ENCODE assay signal across 13 cellular contexts in genomic region chr11:106234794-106235193, GRCh38.
DNase-seq lines count a peak whose midpoint lies in the region; ATAC-seq, FAIRE-seq and TF ChIP-seq lines count a peak whose summit lies in the region.
"Had no signal": no experiment of that assay in that cellular context is flagged by ENCODE, and none has a peak within 500 bp of the region (broad histone marks: within the 10 kb centered on the region; RNA-seq: fewer than 3 reads in every experiment).

No MANE protein-coding gene starts in this region.

- H2BK15ac ChIP-seq in neuronal stem cell (ENCODE audit: low read length) = no peak overlapping the region

- H2BK12ac ChIP-seq in neuronal stem cell (ENCODE audit: low read length) = no peak overlapping the region

- no peaks in the 10 kb centered on the region for H3K79me1 ChIP-seq in neuronal stem cell (ENCODE audit: low read depth, low read length)

- no peaks in the 10 kb centered on the region for H3K79me2 ChIP-seq in MM.1S (ENCODE audit: low read length)

- H3K27ac ChIP-seq in MM.1S (ENCODE audit: low read length) (no peak overlapping the region; the same call in 1 of the 2 replicates), neuronal stem cell (replicated peaks; ENCODE audit: low read length) (no peak overlapping the region)
- H3K27ac ChIP-seq: HL-60 had no signal

- H3K14ac ChIP-seq in neuronal stem cell (ENCODE audit: low read length) = no peak overlapping the region

- no peak overlapping the region for H4K8ac ChIP-seq in neuronal stem cell (ENCODE audit: low read depth, low read length)

- H3K9ac ChIP-seq in MM.1S (ENCODE audit: low read length) = no peak overlapping the region
- no peak overlapping the region for H3K9ac ChIP-seq in neuronal stem cell (ENCODE audit: low read depth, low read length, poor library complexity)

- H3K23ac ChIP-seq in neuronal stem cell (ENCODE audit: low read depth, low read length, poor library complexity) = no peak overlapping the region

- no peaks in the 10 kb centered on the region for H3F3A ChIP-seq in MM.1S (ENCODE audit: insufficient read depth, low read length)

- H2BK5ac ChIP-seq in neuronal stem cell (ENCODE audit: low read length) = no peak overlapping the region

- no peak overlapping the region for H3K4ac ChIP-seq in neuronal stem cell (ENCODE audit: low read length)

- H3K27me3 ChIP-seq in MM.1S (replicated peaks; ENCODE audit: insufficient read depth, low read length) (no peaks in the 10 kb centered on the region), neuronal stem cell (ENCODE audit: control insufficient read depth in 3 of 3, insufficient read depth in 3 of 3, low read depth in 1 of 3, low read length in 3 of 3) (peaks cover 0 to 2% (median 0%) of the 10 kb centered on the region in 3 experiments)

- H2BK120ac ChIP-seq in neuronal stem cell (ENCODE audit: low read depth, low read length) = no peak overlapping the region

- WGBS in neuronal stem cell (ENCODE audit: extremely low coverage in 2 of 2, insufficient read length in 2 of 2, insufficient replicate concordance in 1 of 2), 2 donors = no CpG with 5 or more reads among the region's 3 CpGs

- ATAC-seq in GM18867 (IDR thresholded peaks at IDR 0.05; ENCODE audit: unreplicated experiment) (peak; percentile 45), GM21723 (IDR thresholded peaks at IDR 0.05; ENCODE audit: unreplicated experiment) (peak; percentile 47), GM21423 (IDR thresholded peaks at IDR 0.05; ENCODE audit: unreplicated experiment) (no peak), GM18909 (IDR thresholded peaks at IDR 0.05; ENCODE audit: poor library complexity, unreplicated experiment) (no peak)
- ATAC-seq: GM23338 had no signal

- H3K4me3 ChIP-seq in MM.1S (ENCODE audit: low read length) (no peak overlapping the region), neuronal stem cell (ENCODE audit: low read length in 2 of 2) (no peak overlapping the region)
- H3K4me3 ChIP-seq: GM23338 had no signal

- H3K4me2 ChIP-seq in MM.1S (ENCODE audit: low read depth, low read length) = peak overlapping the region; percentile 10; the same call in 1 of the 2 replicates
- H3K4me2 ChIP-seq in neuronal stem cell (ENCODE audit: insufficient read depth, low read length, poor library complexity, severe bottlenecking) = no peak overlapping the region
- H3K4me2 ChIP-seq: GM23338 had no signal

- H2AK5ac ChIP-seq in neuronal stem cell (ENCODE audit: low read depth, low read length) = no peak overlapping the region

- no peaks in the 10 kb centered on the region for H3K9me3 ChIP-seq in MM.1S (replicated peaks; ENCODE audit: insufficient read depth, low read length)
- H3K9me3 ChIP-seq in neuronal stem cell (replicated peaks in 1 of 2; ENCODE audit: control insufficient read depth in 2 of 2, insufficient read depth in 1 of 2, low read depth in 1 of 2, low read length in 2 of 2) = no peaks in the 10 kb centered on the region

- TF ChIP-seq CTCF in MM.1S (IDR thresholded peaks at IDR 0.05; ENCODE audit: low read length) = no peak

- no peak overlapping the region for H3K18ac ChIP-seq in neuronal stem cell (ENCODE audit: low read length)

- H3K9me2 ChIP-seq in MM.1S (replicated peaks; ENCODE audit: insufficient read depth, low read length) = no peaks in the 10 kb centered on the region

- H4K20me1 ChIP-seq in MM.1S (ENCODE audit: insufficient read depth, low read length) = no peaks in the 10 kb centered on the region

- H2AFZ ChIP-seq in MM.1S (ENCODE audit: low read length) (no peak overlapping the region), neuronal stem cell (ENCODE audit: low read length) (no peak overlapping the region)
- H2AFZ ChIP-seq: GM23338 had no signal

- H4K91ac ChIP-seq in neuronal stem cell (ENCODE audit: low read depth, low read length, poor library complexity) = no peak overlapping the region

- H3K4me1 ChIP-seq in MM.1S (ENCODE audit: low read length) (peaks cover 14% of the 10 kb centered on the region), neuronal stem cell (ENCODE audit: control insufficient read depth in 2 of 2, insufficient read depth in 1 of 2, low read depth in 1 of 2, low read length in 2 of 2) (no peaks in the 10 kb centered on the region)

- DNase-seq in MM.1S (peak; percentile 33), GM19239 (ENCODE audit: insufficient read length, low spot score) (no peak), neuronal stem cell (ENCODE audit: low spot score) (no peak)
- DNase-seq: DMS53, H7 had no signal

- no peak for FAIRE-seq in GM19239 (lab: Jason Lieb, UNC)
- FAIRE-seq: A204.1, GM12891 had no signal

- no peaks in the 10 kb centered on the region for H3K36me3 ChIP-seq in MM.1S (replicated peaks; ENCODE audit: insufficient read depth, low read length)
- no peaks in the 10 kb centered on the region for H3K36me3 ChIP-seq in neuronal stem cell (replicated peaks in 1 of 2; ENCODE audit: control insufficient read depth in 2 of 2, insufficient read depth in 2 of 2, low read length in 2 of 2)

Comparison
In these comparisons a context has a peak if more than half of its experiments do, and no peak if none do; other contexts are left out.
1. ATAC-seq: peak in GM18867 (single experiment) and GM21723 (single experiment); none in GM21423 (single experiment) and GM18909 (single experiment).